Comparison of ENCODE assay signal across 8 cellular contexts in genomic region chr3:101828289-101828688, GRCh38. TPM values are rescaled to one million over a fixed set of nuclear protein-coding genes. Genes with fewer than 3 reads are reported as not detected.
DNase-seq lines count a peak whose midpoint lies in the region; ATAC-seq and TF ChIP-seq lines count a peak whose summit lies in the region.

No MANE protein-coding gene starts in this region.

- H3K9ac ChIP-seq in BLaER1 = peak overlapping the region; percentile 79

- peak overlapping the region; percentile 69 for H3K4me3 ChIP-seq in BLaER1
- H3K4me3 ChIP-seq in LNCaP clone FGC (ENCODE audit: low read depth, low read length) = peak overlapping the region; percentile 57; the same call in 1 of the 2 replicates
- H3K4me3 ChIP-seq in coronary artery = peak overlapping the region; percentile 74

- H3K4me3 Mint-ChIP-seq in neural crest cell = peak overlapping the region; percentile 96

- H3K36me3 ChIP-seq in BLaER1 = no peaks in the 10 kb centered on the region

- H3K9me3 ChIP-seq in BLaER1 = no peaks in the 10 kb centered on the region

- H4K20me1 ChIP-seq in BLaER1 = no peaks in the 10 kb centered on the region

- no peaks in the 10 kb centered on the region for H3K27me3 Mint-ChIP-seq in neural crest cell (ENCODE audit: low read depth)

- TF ChIP-seq CTCF in LNCaP clone FGC (IDR thresholded peaks at IDR 0.05; ENCODE audit: control insufficient read depth, extremely low read depth, insufficient read depth) (no peak), coronary artery (IDR thresholded peaks at IDR 0.05) (no peak), neural crest cell (conservative IDR thresholded peaks at IDR 0.05) (no peak)

- no peak for ATAC-seq in HG03469 (IDR thresholded peaks at IDR 0.05; ENCODE audit: unreplicated experiment)
- no peak for ATAC-seq in GM21390 (IDR thresholded peaks at IDR 0.05; ENCODE audit: unreplicated experiment)

- peaks cover 31% of the 10 kb centered on the region for H3K4me1 Mint-ChIP-seq in neural crest cell

- H3K27ac ChIP-seq in BLaER1 = peak overlapping the region; percentile 75; the same call in 1 of the 2 replicates
- H3K27ac ChIP-seq in coronary artery = peak overlapping the region; percentile 89 to 91

- DNase-seq in LNCaP clone FGC (ENCODE audit: low read depth) (no peak), coronary artery (ENCODE audit: low spot score) (no peak), neural crest cell (ENCODE audit: low read depth, low spot score) (no peak), NCI-H1694 (lab: John Stamatoyannopoulos, UW) (no peak), LoVo (ENCODE audit: low spot score) (no peak)

- H3K9me3 Mint-ChIP-seq in neural crest cell = no peaks in the 10 kb centered on the region

- peaks cover 2% of the 10 kb centered on the region for H3K36me3 Mint-ChIP-seq in neural crest cell (ENCODE audit: low read depth)

- H3K4me1 ChIP-seq in BLaER1 = peaks cover 35% of the 10 kb centered on the region

- no peaks in the 10 kb centered on the region for H3K27me3 ChIP-seq in BLaER1

- peak overlapping the region; percentile 32 for H3K27ac Mint-ChIP-seq in neural crest cell (ENCODE audit: unreplicated experiment)

- H3K4me2 ChIP-seq in BLaER1 = peak overlapping the region; percentile 92

RNA-seq across cellular contexts. Expression of gene NFKBIZ, which starts 21.0 kb away (rescaled TPM):
- 6.2 and 9.9 TPM in 2 replicates for total RNA-seq in neural crest cell

RNA-seq across cellular contexts. Expression of gene NXPE3, which starts 49.3 kb away (rescaled TPM):
- total RNA-seq in neural crest cell = 23.0 and 25.7 TPM in 2 replicates
